8 cellular contexts compared by ENCODE assay signal in the genomic region with DNA sequence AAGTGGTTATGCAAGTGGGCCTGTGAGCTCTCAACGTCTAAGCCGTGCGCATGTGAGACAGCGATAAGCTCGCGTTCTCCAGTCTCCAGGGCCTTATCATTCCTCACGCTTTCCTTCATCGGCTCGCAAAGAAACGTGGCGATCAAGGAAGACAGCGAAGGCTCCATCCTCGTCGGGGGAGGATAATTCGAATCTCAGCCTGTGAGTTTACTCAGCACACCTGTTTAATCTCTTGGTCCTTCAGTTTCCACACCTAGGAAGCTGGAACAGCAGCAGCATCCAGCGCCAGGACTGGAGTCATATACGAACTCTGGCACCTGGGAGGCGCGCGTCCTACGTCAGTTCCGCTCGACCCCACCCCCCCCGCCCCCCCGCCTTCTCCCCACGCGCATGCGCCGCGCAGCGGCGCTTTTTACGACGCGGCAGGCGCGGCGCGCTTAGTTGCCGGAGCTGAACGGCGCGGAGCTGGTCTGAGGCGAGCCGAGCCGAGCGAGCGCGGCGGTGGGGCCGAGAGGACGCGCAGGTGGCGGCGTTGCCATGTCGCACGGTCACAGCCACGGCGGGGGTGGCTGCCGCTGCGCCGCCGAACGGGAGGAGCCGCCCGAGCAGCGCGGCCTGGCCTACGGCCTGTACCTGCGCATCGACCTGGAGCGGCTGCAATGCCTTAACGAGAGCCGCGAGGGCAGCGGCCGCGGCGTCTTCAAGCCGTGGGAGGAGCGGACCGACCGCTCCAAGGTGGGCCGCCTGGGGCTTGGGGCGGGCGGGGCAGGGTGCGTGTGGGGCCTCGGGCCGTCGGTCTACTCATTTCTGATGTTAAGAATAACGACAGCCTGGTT. TPM values are rescaled to one million over a fixed set of nuclear protein-coding genes. Genes with fewer than 3 reads are reported as not detected.
A peak's percentile ranks its signal among the peaks of the same experiment; 100 is the strongest.
DNase-seq lines count a peak whose midpoint lies in the region; ATAC-seq and TF ChIP-seq lines count a peak whose summit lies in the region.

A gene with protein sequence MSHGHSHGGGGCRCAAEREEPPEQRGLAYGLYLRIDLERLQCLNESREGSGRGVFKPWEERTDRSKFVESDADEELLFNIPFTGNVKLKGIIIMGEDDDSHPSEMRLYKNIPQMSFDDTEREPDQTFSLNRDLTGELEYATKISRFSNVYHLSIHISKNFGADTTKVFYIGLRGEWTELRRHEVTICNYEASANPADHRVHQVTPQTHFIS (plus strand): TSS at position 440 of the 836 bp plus-strand sequence. CDS start 98 bp downstream, at position 538.

- DNase-seq in HFF-Myc (ENCODE audit: extremely low read depth, low read depth) (no peak), NCI-H1105 (lab: John Stamatoyannopoulos, UW) (peak; percentile 87), glomerular endothelial cell (ENCODE audit: extremely low read depth, low read depth, low spot score) (no peak), omental fat pad (ENCODE audit: low spot score) (no peak)
- peak; percentile 81 for DNase-seq in activated naive CD4-positive, alpha-beta T cell treated with anti-CD3 and anti-CD28 coated beads, Interleukin-2, amount 50 U/mL, for 16 hours

- ATAC-seq in SK-N-SH treated with all-trans-retinoic acid at 6 μM for 48 hours (peak; percentile 86), omental fat pad (ENCODE audit: low FRiP score) (peak; percentile 88)

- H3K4me3 ChIP-seq in HFF-Myc (replicated peaks; ENCODE audit: low read depth, low read length): peak within 1 kb of the TSS; percentile 91

- H3K27ac ChIP-seq in temporal lobe (ENCODE audit: low read depth, low read length): no peak within 1 kb of the TSS

- H3K4me1 ChIP-seq in ES-I3 (ENCODE audit: insufficient read depth, low read length): peaks cover 9% of the 10 kb centered on the region

- H3K36me3 ChIP-seq in ES-I3 (ENCODE audit: insufficient read depth, low read length): peaks cover 2% of the 10 kb centered on the region; the same call in 1 of the 2 replicates

- no peak for TF ChIP-seq CTCF in HFF-Myc (IDR thresholded peaks at IDR 0.05; ENCODE audit: low read depth, low read length, missing control alignments)
- TF ChIP-seq CTCF in omental fat pad (IDR thresholded peaks at IDR 0.05): no peak

- peak within 1 kb of the TSS; percentile 95 for H3K9ac ChIP-seq in ES-I3 (ENCODE audit: low read depth, low read length)

- no peaks in the 10 kb centered on the region for H3K9me3 ChIP-seq in ES-I3 (ENCODE audit: control insufficient read depth, insufficient read depth, low read length)

TF ChIP-seq in SK-N-SH treated with all-trans-retinoic acid at 6 μM for 48 hours, 23 proteins besides CTCF, POLR2A, EP300 and RAD21:
- TF ChIP-seq, protein P1, sequence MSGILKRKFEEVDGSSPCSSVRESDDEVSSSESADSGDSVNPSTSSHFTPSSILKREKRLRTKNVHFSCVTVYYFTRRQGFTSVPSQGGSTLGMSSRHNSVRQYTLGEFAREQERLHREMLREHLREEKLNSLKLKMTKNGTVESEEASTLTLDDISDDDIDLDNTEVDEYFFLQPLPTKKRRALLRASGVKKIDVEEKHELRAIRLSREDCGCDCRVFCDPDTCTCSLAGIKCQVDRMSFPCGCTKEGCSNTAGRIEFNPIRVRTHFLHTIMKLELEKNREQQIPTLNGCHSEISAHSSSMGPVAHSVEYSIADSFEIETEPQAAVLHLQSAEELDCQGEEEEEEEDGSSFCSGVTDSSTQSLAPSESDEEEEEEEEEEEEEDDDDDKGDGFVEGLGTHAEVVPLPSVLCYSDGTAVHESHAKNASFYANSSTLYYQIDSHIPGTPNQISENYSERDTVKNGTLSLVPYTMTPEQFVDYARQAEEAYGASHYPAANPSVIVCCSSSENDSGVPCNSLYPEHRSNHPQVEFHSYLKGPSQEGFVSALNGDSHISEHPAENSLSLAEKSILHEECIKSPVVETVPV (CRISPR knock-in tag; IDR thresholded peaks at IDR 0.05): no peak
- TF ChIP-seq OSR1 (CRISPR knock-in tag; IDR thresholded peaks at IDR 0.05) (no peak), ZFP30 (CRISPR knock-in tag; IDR thresholded peaks at IDR 0.05) (no peak), TCF4 (CRISPR knock-in tag; IDR thresholded peaks at IDR 0.05; ENCODE audit: borderline replicate concordance) (no peak), ZC3H10 (CRISPR knock-in tag; IDR thresholded peaks at IDR 0.05) (no peak), CSDC2 (CRISPR knock-in tag; IDR thresholded peaks at IDR 0.05) (no peak)
- TF ChIP-seq, protein P2, sequence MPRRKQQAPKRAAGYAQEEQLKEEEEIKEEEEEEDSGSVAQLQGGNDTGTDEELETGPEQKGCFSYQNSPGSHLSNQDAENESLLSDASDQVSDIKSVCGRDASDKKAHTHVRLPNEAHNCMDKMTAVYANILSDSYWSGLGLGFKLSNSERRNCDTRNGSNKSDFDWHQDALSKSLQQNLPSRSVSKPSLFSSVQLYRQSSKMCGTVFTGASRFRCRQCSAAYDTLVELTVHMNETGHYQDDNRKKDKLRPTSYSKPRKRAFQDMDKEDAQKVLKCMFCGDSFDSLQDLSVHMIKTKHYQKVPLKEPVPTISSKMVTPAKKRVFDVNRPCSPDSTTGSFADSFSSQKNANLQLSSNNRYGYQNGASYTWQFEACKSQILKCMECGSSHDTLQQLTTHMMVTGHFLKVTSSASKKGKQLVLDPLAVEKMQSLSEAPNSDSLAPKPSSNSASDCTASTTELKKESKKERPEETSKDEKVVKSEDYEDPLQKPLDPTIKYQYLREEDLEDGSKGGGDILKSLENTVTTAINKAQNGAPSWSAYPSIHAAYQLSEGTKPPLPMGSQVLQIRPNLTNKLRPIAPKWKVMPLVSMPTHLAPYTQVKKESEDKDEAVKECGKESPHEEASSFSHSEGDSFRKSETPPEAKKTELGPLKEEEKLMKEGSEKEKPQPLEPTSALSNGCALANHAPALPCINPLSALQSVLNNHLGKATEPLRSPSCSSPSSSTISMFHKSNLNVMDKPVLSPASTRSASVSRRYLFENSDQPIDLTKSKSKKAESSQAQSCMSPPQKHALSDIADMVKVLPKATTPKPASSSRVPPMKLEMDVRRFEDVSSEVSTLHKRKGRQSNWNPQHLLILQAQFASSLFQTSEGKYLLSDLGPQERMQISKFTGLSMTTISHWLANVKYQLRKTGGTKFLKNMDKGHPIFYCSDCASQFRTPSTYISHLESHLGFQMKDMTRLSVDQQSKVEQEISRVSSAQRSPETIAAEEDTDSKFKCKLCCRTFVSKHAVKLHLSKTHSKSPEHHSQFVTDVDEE (CRISPR knock-in tag; IDR thresholded peaks at IDR 0.05): no peak
- TF ChIP-seq, protein P3, sequence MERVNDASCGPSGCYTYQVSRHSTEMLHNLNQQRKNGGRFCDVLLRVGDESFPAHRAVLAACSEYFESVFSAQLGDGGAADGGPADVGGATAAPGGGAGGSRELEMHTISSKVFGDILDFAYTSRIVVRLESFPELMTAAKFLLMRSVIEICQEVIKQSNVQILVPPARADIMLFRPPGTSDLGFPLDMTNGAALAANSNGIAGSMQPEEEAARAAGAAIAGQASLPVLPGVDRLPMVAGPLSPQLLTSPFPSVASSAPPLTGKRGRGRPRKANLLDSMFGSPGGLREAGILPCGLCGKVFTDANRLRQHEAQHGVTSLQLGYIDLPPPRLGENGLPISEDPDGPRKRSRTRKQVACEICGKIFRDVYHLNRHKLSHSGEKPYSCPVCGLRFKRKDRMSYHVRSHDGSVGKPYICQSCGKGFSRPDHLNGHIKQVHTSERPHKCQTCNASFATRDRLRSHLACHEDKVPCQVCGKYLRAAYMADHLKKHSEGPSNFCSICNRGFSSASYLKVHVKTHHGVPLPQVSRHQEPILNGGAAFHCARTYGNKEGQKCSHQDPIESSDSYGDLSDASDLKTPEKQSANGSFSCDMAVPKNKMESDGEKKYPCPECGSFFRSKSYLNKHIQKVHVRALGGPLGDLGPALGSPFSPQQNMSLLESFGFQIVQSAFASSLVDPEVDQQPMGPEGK (CRISPR knock-in tag; IDR thresholded peaks at IDR 0.05; ENCODE audit: borderline replicate concordance): no peak
TF ChIP-seq in SK-N-SH treated with all-trans-retinoic acid at 6 μM for 48 hours: peak in this region for 0.

RNA-seq across cellular contexts. Expression of the gene that starts here (rescaled TPM):
- total RNA-seq in glomerular endothelial cell (27.6 and 48.2 TPM in 2 replicates), omental fat pad (10 to 100 TPM; 44.3 to 58.8 (median 51.7) TPM), temporal lobe (55.6 TPM)

Comparison
In these comparisons a context has a peak if more than half of its experiments do, and no peak if none do; other contexts are left out.
1. DNase-seq: peak in NCI-H1105 (single experiment) and activated naive CD4-positive, alpha-beta T cell treated with anti-CD3 and anti-CD28 coated beads, Interleukin-2, amount 50 U/mL, for 16 hours (single experiment); none in HFF-Myc (single experiment), glomerular endothelial cell (single experiment) and omental fat pad (single experiment).